1 cellular context compared by ENCODE assay signal in genomic region chr2:152166633-152167032, GRCh38.
TF ChIP-seq lines count a peak whose summit lies in the region.

No MANE protein-coding gene starts in this region.

TF ChIP-seq in K562, 482 proteins besides CTCF, POLR2A, EP300 and RAD21 (continued from another document and continues in another):
- TF ChIP-seq ZNF280B (CRISPR knock-in tag; IDR thresholded peaks at IDR 0.05) (no peak), DMBX1 (CRISPR knock-in tag; IDR thresholded peaks at IDR 0.05; ENCODE audit: borderline replicate concordance) (no peak), NCOA1 (IDR thresholded peaks at IDR 0.05; ENCODE audit: low read depth) (no peak), PHB (CRISPR knock-in tag; IDR thresholded peaks at IDR 0.05) (no peak), RFX1 (IDR thresholded peaks at IDR 0.05) (no peak), POLR3A (IDR thresholded peaks at IDR 0.05; ENCODE audit: borderline replicate concordance, extremely low read depth, insufficient read depth, insufficient read length) (no peak), MECOM (CRISPR knock-in tag; IDR thresholded peaks at IDR 0.05) (no peak), GATAD2B (IDR thresholded peaks at IDR 0.05; ENCODE audit: borderline replicate concordance) (no peak), ZNF717 (CRISPR knock-in tag; IDR thresholded peaks at IDR 0.05) (no peak), OTX1 (CRISPR knock-in tag; IDR thresholded peaks at IDR 0.05) (no peak), PRMT5 (CRISPR knock-in tag; IDR thresholded peaks at IDR 0.05) (no peak), HDGF (IDR thresholded peaks at IDR 0.05) (no peak), TEAD1 (CRISPR knock-in tag; IDR thresholded peaks at IDR 0.05) (no peak), ZNF282 (CRISPR knock-in tag; IDR thresholded peaks at IDR 0.05) (no peak), ZNF133 (CRISPR knock-in tag; IDR thresholded peaks at IDR 0.05) (no peak), TCF3 (CRISPR knock-in tag; IDR thresholded peaks at IDR 0.05) (peak; percentile 87), RCOR1 (IDR thresholded peaks at IDR 0.05; ENCODE audit: borderline replicate concordance in 1 of 2, low read depth in 2 of 2, low read length in 2 of 2) (peak in 1 of 2 experiments; percentile 92; a peak in 2 of 4 replicates), ASH1L (IDR thresholded peaks at IDR 0.05; ENCODE audit: borderline replicate concordance, low read depth, partially characterized antibody) (no peak), SIN3B (IDR thresholded peaks at IDR 0.05; ENCODE audit: low read depth) (no peak), ZNF75A (CRISPR knock-in tag; IDR thresholded peaks at IDR 0.05) (no peak), ZFP36 (IDR thresholded peaks at IDR 0.05; ENCODE audit: low read depth, low read length, partially characterized antibody) (no peak), ARHGAP35 (IDR thresholded peaks at IDR 0.05; ENCODE audit: partially characterized antibody) (no peak), POLR2G (IDR thresholded peaks at IDR 0.05; ENCODE audit: low read depth, low read length) (no peak), ZNF212 (CRISPR knock-in tag; IDR thresholded peaks at IDR 0.05) (no peak), SAFB (IDR thresholded peaks at IDR 0.05; ENCODE audit: borderline replicate concordance, low read depth, low read length) (no peak), CTCFL (IDR thresholded peaks at IDR 0.05; ENCODE audit: borderline replicate concordance, insufficient read depth, low read depth, low read length, poor library complexity, severe bottlenecking) (no peak), ILK (tag; IDR thresholded peaks at IDR 0.05; ENCODE audit: borderline replicate concordance, low read depth) (no peak), BRF1 (IDR thresholded peaks at IDR 0.05; ENCODE audit: borderline replicate concordance, extremely low read depth, insufficient read length) (no peak), MEIS2 (IDR thresholded peaks at IDR 0.05; ENCODE audit: partially characterized antibody) (peak; percentile 81), MLLT1 (IDR thresholded peaks at IDR 0.05) (no peak), TAF15 (IDR thresholded peaks at IDR 0.05; ENCODE audit: low read depth, low read length) (no peak), ZNF384 (IDR thresholded peaks at IDR 0.05; ENCODE audit: low read depth, low read length) (peak; percentile 94), JUND (IDR thresholded peaks at IDR 0.05; ENCODE audit: borderline replicate concordance, low read depth, low read length) (peak; percentile 41; the same call in 1 of the 2 replicates), JUND (tag; IDR thresholded peaks at IDR 0.05; ENCODE audit: borderline replicate concordance, low read depth, low read length) (peak; percentile 65; the same call in 2 of the 3 replicates), MTA1 (IDR thresholded peaks at IDR 0.05; ENCODE audit: borderline replicate concordance) (no peak), CLOCK (CRISPR knock-in tag; IDR thresholded peaks at IDR 0.05; ENCODE audit: borderline replicate concordance) (no peak), COPS2 (conservative IDR thresholded peaks at IDR 0.05) (no peak), HNRNPL (IDR thresholded peaks at IDR 0.05; ENCODE audit: low read depth, low read length) (no peak), FOXK2 (conservative IDR thresholded peaks at IDR 0.05 in 1 of 2, IDR thresholded peaks at IDR 0.05 in 1 of 2; ENCODE audit: low read depth in 2 of 2) (peak in 1 of 2 experiments; percentile 64; a peak in 3 of 4 replicates), CHCHD3 (CRISPR knock-in tag; IDR thresholded peaks at IDR 0.05) (no peak), ZNF431 (CRISPR knock-in tag; IDR thresholded peaks at IDR 0.05) (no peak), ZMIZ1 (IDR thresholded peaks at IDR 0.05; ENCODE audit: low read depth in 2 of 2, low read length in 2 of 2) (no peak), NCOA6 (IDR thresholded peaks at IDR 0.05) (no peak), ZNF395 (CRISPR knock-in tag; IDR thresholded peaks at IDR 0.05) (peak; percentile 67; the same call in 1 of the 2 replicates), NFE2 (IDR thresholded peaks at IDR 0.05; ENCODE audit: low read depth) (no peak; the same call in 1 of the 2 replicates), GTF2E2 (tag; IDR thresholded peaks at IDR 0.05) (no peak), FOXP1 (CRISPR knock-in tag; IDR thresholded peaks at IDR 0.05) (no peak), MCM7 (IDR thresholded peaks at IDR 0.05) (no peak), PPARD (CRISPR knock-in tag; IDR thresholded peaks at IDR 0.05) (no peak), ZNF644 (tag; IDR thresholded peaks at IDR 0.05; ENCODE audit: low read depth) (peak; percentile 61; the same call in 1 of the 2 replicates), HDAC1 (IDR thresholded peaks at IDR 0.05) (peak in 1 of 2 experiments; percentile 88; a peak in 2 of 4 replicates), MAX (CRISPR knock-in tag; IDR thresholded peaks at IDR 0.05) (no peak), ZNF324 (CRISPR knock-in tag; IDR thresholded peaks at IDR 0.05) (no peak), ARNT (IDR thresholded peaks at IDR 0.05) (0 out of 4 replicates have a peak, but pooled peaks of 1 of the 2 experiments have one; percentile 25), POLR3G (IDR thresholded peaks at IDR 0.05; ENCODE audit: extremely low read depth, insufficient read length, insufficient replicate concordance) (no peak), POLR2H (tag; IDR thresholded peaks at IDR 0.05; ENCODE audit: low read depth) (no peak), HLTF (IDR thresholded peaks at IDR 0.05) (no peak), TBL1XR1 (IDR thresholded peaks at IDR 0.05; ENCODE audit: low read length in 2 of 2) (peak in 1 of 2 experiments; percentile 66; a peak in 2 of 4 replicates), ZNF589 (CRISPR knock-in tag; IDR thresholded peaks at IDR 0.05; ENCODE audit: low read depth) (no peak), SMAD1 (IDR thresholded peaks at IDR 0.05; ENCODE audit: low read depth, low read length, partially characterized antibody) (no peak), MAFG (tag; conservative IDR thresholded peaks at IDR 0.05) (peak; percentile 44), ARID1B (IDR thresholded peaks at IDR 0.05) (peak; percentile 94), ZNF445 (CRISPR knock-in tag; IDR thresholded peaks at IDR 0.05; ENCODE audit: low read depth) (no peak), STAT6 (CRISPR knock-in tag; IDR thresholded peaks at IDR 0.05) (no peak)
